ENCODE assay signal across 1 cellular context in genomic region chr18:59928201-59928600, GRCh38.
TF ChIP-seq lines count a peak whose summit lies in the region.

No MANE protein-coding gene starts in this region.

TF ChIP-seq in GM23338, 12 proteins besides CTCF, POLR2A, EP300 and RAD21 (continued from another document):
- no peak for TF ChIP-seq ZNF462 (CRISPR knock-in tag; IDR thresholded peaks at IDR 0.05)
TF ChIP-seq in GM23338: peak in this region for 0.
